Comparison of ENCODE assay signal across 20 cellular contexts in the genomic region with DNA sequence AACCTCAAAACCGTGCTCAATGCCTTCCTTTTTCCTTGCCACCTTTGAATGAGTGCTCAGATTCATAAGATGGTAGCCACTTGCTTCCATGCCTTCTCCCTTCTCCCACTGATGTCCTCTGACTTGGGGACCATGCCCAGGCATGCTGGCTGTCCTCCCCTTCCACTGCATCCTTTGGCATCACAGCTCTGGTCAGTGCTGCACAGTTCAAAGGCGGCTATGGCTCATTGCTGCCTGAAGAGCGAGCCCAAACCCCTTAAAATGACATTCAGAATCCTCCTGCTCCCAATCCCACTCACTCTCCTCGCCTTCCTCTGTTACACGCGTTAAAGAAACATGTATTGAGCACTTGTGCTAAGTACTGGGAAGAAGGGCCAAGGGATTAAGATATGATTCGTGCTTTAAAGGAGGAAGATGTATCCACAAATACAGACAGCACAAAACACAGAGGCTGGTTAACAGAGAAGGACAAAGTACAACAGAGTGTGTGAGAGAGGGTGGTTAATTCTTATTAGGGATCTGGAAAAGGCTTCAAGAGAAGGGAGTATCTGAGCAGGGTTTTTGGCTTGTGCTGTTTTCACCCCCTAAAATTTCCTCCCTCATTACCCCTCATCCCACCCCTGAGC.
DNase-seq lines count a peak whose midpoint lies in the region; ATAC-seq, FAIRE-seq and TF ChIP-seq lines count a peak whose summit lies in the region.
"Had no signal": no experiment of that assay in that cellular context is flagged by ENCODE, and none has a peak within 500 bp of the region (broad histone marks: within the 10 kb centered on the region; RNA-seq: fewer than 3 reads in every experiment).

No MANE protein-coding gene starts in this region.

- H3K36me3 Mint-ChIP-seq in Caco-2 (ENCODE audit: insufficient read depth, unreplicated experiment) (no peaks in the 10 kb centered on the region), type B pancreatic cell (no peaks in the 10 kb centered on the region)
- H3K36me3 Mint-ChIP-seq: activated naive CD8-positive, alpha-beta T cell treated with anti-CD3 and anti-CD28 coated beads for 36 hours; neural progenitor cell had no signal

- H3K4me2 ChIP-seq in A549, result no peak overlapping the region
- H3K4me2 ChIP-seq: neural progenitor cell had no signal

- peak overlapping the region; percentile 10 to 33 for H3K9ac ChIP-seq in duodenal mucosa (ENCODE audit: low read depth in 1 of 2, low read length in 2 of 2)
- H3K9ac ChIP-seq: neural progenitor cell had no signal

- no peaks in the 10 kb centered on the region for H3K9me3 ChIP-seq in A549
- no peaks in the 10 kb centered on the region for H3K9me3 ChIP-seq in duodenal mucosa (ENCODE audit: control insufficient read depth in 1 of 2, low read length in 2 of 2)
- no peaks in the 10 kb centered on the region for H3K9me3 ChIP-seq in Caco-2
- no peaks in the 10 kb centered on the region for H3K9me3 ChIP-seq in spleen
- H3K9me3 ChIP-seq: heart right ventricle had no signal

- TF ChIP-seq CTCF in A549 (IDR thresholded peaks at IDR 0.05), result no peak
- TF ChIP-seq CTCF in Caco-2 (IDR thresholded peaks at IDR 0.05; ENCODE audit: insufficient read depth in 1 of 2, low read depth in 1 of 2, low read length in 1 of 2, severe bottlenecking in 1 of 2, unreplicated experiment in 1 of 2), result no peak
- TF ChIP-seq CTCF in type B pancreatic cell (conservative IDR thresholded peaks at IDR 0.05), result no peak
- TF ChIP-seq CTCF in spleen (IDR thresholded peaks at IDR 0.05 in 8 of 11, conservative IDR thresholded peaks at IDR 0.05 in 3 of 11), result no peak

- H3K27ac ChIP-seq in A549 (no peak overlapping the region), duodenal mucosa (ENCODE audit: low read depth, low read length) (no peak overlapping the region), spleen (no peak overlapping the region)
- H3K27ac ChIP-seq: heart right ventricle, neural progenitor cell, RWPE1 had no signal

- H3K27ac Mint-ChIP-seq in Caco-2 (ENCODE audit: unreplicated experiment) (no peak overlapping the region), type B pancreatic cell (no peak overlapping the region)
- H3K27ac Mint-ChIP-seq: activated CD8-positive, alpha-beta T cell treated with anti-CD3 and anti-CD28 coated beads for 36 hours; activated naive CD8-positive, alpha-beta T cell treated with anti-CD3 and anti-CD28 coated beads for 36 hours; neural progenitor cell had no signal

- H3K27me3 ChIP-seq in duodenal mucosa (ENCODE audit: control insufficient read depth in 1 of 2, insufficient read depth in 2 of 2, low read length in 2 of 2) (no peaks in the 10 kb centered on the region), Caco-2 (replicated peaks; ENCODE audit: control insufficient read depth, insufficient read depth, low read length) (no peaks in the 10 kb centered on the region), spleen (replicated peaks in 1 of 7) (peaks cover 0 to 11% (median 0%) of the 10 kb centered on the region in 7 donors)

- peaks cover 4% of the 10 kb centered on the region for H3K27me3 Mint-ChIP-seq in Caco-2 (ENCODE audit: insufficient read depth, unreplicated experiment)
- no peaks in the 10 kb centered on the region for H3K27me3 Mint-ChIP-seq in type B pancreatic cell

- peak; percentile 30 to 34; a peak in 2 of 6 replicates for ATAC-seq in A549
- ATAC-seq: activated CD8-positive, alpha-beta T cell treated with anti-CD3 and anti-CD28 coated beads for 36 hours; heart right ventricle; right cardiac atrium had no signal

- no TSS peak for BruUV-seq in Caco-2 (replicated peaks; lab: Mats Ljungman, UMichigan)

- 64% methylated on average over 7 of the region's 7 CpGs for WGBS in A549 (ENCODE audit: missing lambda C conversion rate)
- WGBS in spleen, 5 donors, result 77 to 82% (median 78%) methylated on average over 7 of the region's 7 CpGs

- H3K36me3 ChIP-seq in duodenal mucosa (ENCODE audit: control insufficient read depth in 1 of 2, insufficient read depth in 2 of 2, low read length in 2 of 2) (no peaks in the 10 kb centered on the region), Caco-2 (ENCODE audit: control insufficient read depth, insufficient read depth, low read length) (no peaks in the 10 kb centered on the region), spleen (no peaks in the 10 kb centered on the region)
- H3K36me3 ChIP-seq: heart right ventricle, neural progenitor cell had no signal

- H3K9me3 Mint-ChIP-seq in Caco-2 (ENCODE audit: unreplicated experiment), result no peaks in the 10 kb centered on the region
- H3K9me3 Mint-ChIP-seq in type B pancreatic cell, result no peaks in the 10 kb centered on the region
- H3K9me3 Mint-ChIP-seq: activated CD8-positive, alpha-beta T cell treated with anti-CD3 and anti-CD28 coated beads for 36 hours; activated naive CD8-positive, alpha-beta T cell treated with anti-CD3 and anti-CD28 coated beads for 36 hours; neural progenitor cell had no signal

- no peak overlapping the region for H3K4me3 Mint-ChIP-seq in Caco-2 (ENCODE audit: unreplicated experiment)
- no peak overlapping the region for H3K4me3 Mint-ChIP-seq in type B pancreatic cell
- H3K4me3 Mint-ChIP-seq: activated CD8-positive, alpha-beta T cell treated with anti-CD3 and anti-CD28 coated beads for 36 hours; activated naive CD8-positive, alpha-beta T cell treated with anti-CD3 and anti-CD28 coated beads for 36 hours; neural progenitor cell had no signal

- no peak for TF ChIP-seq EP300 in A549 (IDR thresholded peaks at IDR 0.05)

- FAIRE-seq in A549 (lab: Jason Lieb, UNC) (no peak), GM18507 (lab: Jason Lieb, UNC) (peak; percentile 38)
- FAIRE-seq: kidney had no signal

- no peak overlapping the region for H3K4me3 ChIP-seq in A549
- no peak overlapping the region for H3K4me3 ChIP-seq in duodenal mucosa (ENCODE audit: low read depth in 1 of 2, low read length in 2 of 2)
- no peak overlapping the region for H3K4me3 ChIP-seq in Caco-2 (ENCODE audit: low read depth, low read length)
- H3K4me3 ChIP-seq in spleen, result no peak overlapping the region
- H3K4me3 ChIP-seq: dorsolateral prefrontal cortex, heart right ventricle, neural progenitor cell had no signal

- intact Hi-C loops in Caco-2 (cut with micrococcal nuclease; ENCODE audit: unreplicated experiment), result loop anchor here (2.0 to 10.0 kb wide), 3 partner anchors 86 to 560 kb away; a partner anchor contains a TSS
- intact Hi-C loops in spleen (cut with DNase I; ENCODE audit: low total_unique reads), result no loop called here

- TF ChIP-seq POLR2A in A549 (IDR thresholded peaks at IDR 0.05; ENCODE audit: low read length), result no peak
- no peak for TF ChIP-seq POLR2A in spleen (IDR thresholded peaks at IDR 0.05)

- DNase-seq in A549 (ENCODE audit: low read depth in 1 of 2, low spot score in 1 of 2) (no peak), GM18507 (ENCODE audit: extremely low spot score, insufficient read length, low read depth) (no peak), NCI-H748 (lab: John Stamatoyannopoulos, UW; ENCODE audit: unreplicated experiment) (peak; percentile 86), Caco-2 (no peak), type B pancreatic cell (ENCODE audit: extremely low spot score, unreplicated experiment) (no peak), spleen (no peak)
- DNase-seq in stimulated activated CD4-positive, alpha-beta T cell treated with anti-CD3 and anti-CD28 coated beads, Interleukin-15, amount 100 ng/mL, for 24 hours, result no peak
- DNase-seq: activated CD8-positive, alpha-beta T cell treated with anti-CD3 and anti-CD28 coated beads for 36 hours; activated naive CD8-positive, alpha-beta T cell treated with anti-CD3 and anti-CD28 coated beads for 36 hours; heart right ventricle; IMR-90; kidney; midbrain; right cardiac atrium; stimulated activated CD4-positive, alpha-beta T cell treated with anti-CD3 and anti-CD28 coated beads, Interleukin-1b, Interleukin-23, amount 100 ng/mL, for 48 hours; T-helper 1 cell had no signal

- POLR2A ChIA-PET in A549 (lab: Yijun Ruan, JAX) (no interaction called here), Caco-2 (lab: Charles Lee) (no interaction called here)

- H3K4me1 ChIP-seq in A549, result no peaks in the 10 kb centered on the region
- H3K4me1 ChIP-seq in duodenal mucosa (ENCODE audit: control insufficient read depth in 1 of 2, insufficient read depth in 2 of 2, low read length in 2 of 2), result peaks cover 14 to 19% of the 10 kb centered on the region in 2 donors
- H3K4me1 ChIP-seq in Caco-2, result no peaks in the 10 kb centered on the region
- no peaks in the 10 kb centered on the region for H3K4me1 ChIP-seq in spleen
- H3K4me1 ChIP-seq: heart right ventricle, neural progenitor cell had no signal

- H3K4me1 Mint-ChIP-seq in Caco-2 (ENCODE audit: low read depth, unreplicated experiment), result no peaks in the 10 kb centered on the region
- H3K4me1 Mint-ChIP-seq in type B pancreatic cell (ENCODE audit: unreplicated experiment), result peaks cover 6% of the 10 kb centered on the region

- no peak for TF ChIP-seq RAD21 in A549 (conservative IDR thresholded peaks at IDR 0.05 in 1 of 2, IDR thresholded peaks at IDR 0.05 in 1 of 2)

- CTCF ChIA-PET in A549 (lab: Yijun Ruan, JAX), result interaction anchor here (2.8 to 10.3 kb wide), 2 partner anchors 10 to 141 kb away, joined by 8 to 129 read pairs; no protein-coding TSS in a partner anchor
- CTCF ChIA-PET in Caco-2 (lab: Charles Lee), result interaction anchor here (1.2 kb wide), 1 partner anchor 140 kb away, joined by 8 read pairs; no protein-coding TSS in a partner anchor

TF ChIP-seq in A549, 52 proteins besides CTCF, POLR2A, EP300 and RAD21:
- TF ChIP-seq NPAS2 (CRISPR knock-in tag; IDR thresholded peaks at IDR 0.05; ENCODE audit: borderline replicate concordance) (no peak), CBX2 (IDR thresholded peaks at IDR 0.05; ENCODE audit: borderline replicate concordance, low read depth) (no peak), PHF8 (IDR thresholded peaks at IDR 0.05; ENCODE audit: borderline replicate concordance, low read depth) (no peak), HOXB5 (CRISPR knock-in tag; IDR thresholded peaks at IDR 0.05) (no peak), MYC (IDR thresholded peaks at IDR 0.05; ENCODE audit: borderline replicate concordance, low read length) (no peak), CEBPB (IDR thresholded peaks at IDR 0.05) (no peak), FOSL2 (IDR thresholded peaks at IDR 0.05) (no peak), FOSL2 (CRISPR knock-in tag; IDR thresholded peaks at IDR 0.05) (no peak), FOXS1 (CRISPR knock-in tag; IDR thresholded peaks at IDR 0.05) (no peak)
- TF ChIP-seq, protein P1, sequence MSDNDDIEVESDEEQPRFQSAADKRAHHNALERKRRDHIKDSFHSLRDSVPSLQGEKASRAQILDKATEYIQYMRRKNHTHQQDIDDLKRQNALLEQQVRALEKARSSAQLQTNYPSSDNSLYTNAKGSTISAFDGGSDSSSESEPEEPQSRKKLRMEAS (IDR thresholded peaks at IDR 0.05), result no peak
